8 cellular contexts compared by ENCODE assay signal in the genomic region with DNA sequence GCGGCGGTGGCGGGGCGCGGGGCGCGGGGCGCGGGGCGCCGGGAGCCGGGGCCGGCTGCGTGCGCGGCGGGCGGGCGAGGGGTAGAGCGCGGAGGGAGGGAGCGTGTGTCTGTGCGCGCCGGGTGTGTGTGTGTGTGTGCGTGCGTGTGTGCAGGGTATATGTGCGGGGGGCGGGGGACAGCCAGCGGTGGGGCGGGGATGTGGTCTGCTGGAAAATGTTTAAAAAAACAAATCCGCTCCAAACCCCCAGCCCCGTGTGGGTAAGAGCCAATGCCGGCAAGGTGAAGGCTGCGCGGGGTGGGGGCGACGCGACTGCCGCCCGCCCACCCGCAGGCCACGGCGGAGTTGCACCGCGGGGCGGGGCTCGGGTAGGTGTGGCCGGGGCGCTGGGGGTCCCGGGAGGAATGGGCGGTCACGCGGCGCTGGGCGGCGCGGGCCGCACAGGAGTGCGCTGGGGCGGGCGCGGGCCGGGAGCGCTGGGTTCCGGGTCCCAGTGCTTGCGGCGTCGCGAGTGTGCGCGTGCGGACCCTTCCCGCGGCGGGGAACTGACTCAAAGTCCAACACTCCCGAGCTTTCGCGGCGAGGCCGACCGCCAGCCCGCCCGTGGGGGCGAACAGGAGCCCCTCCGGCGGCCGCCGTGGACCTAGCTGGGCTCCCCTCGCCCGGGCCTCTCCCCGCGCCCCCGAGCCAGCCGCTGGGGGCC. TPM values are rescaled to one million over a fixed set of nuclear protein-coding genes. Genes with fewer than 3 reads are reported as not detected.
DNase-seq lines count a peak whose midpoint lies in the region; ATAC-seq and TF ChIP-seq lines count a peak whose summit lies in the region.

A gene (minus strand): TSS at position 132 of the 703 bp plus-strand sequence. CDS start 167 bp downstream, outside the sequence.

- no peaks in the 10 kb centered on the region for H3K36me3 Mint-ChIP-seq in activated naive CD8-positive, alpha-beta T cell treated with anti-CD3 and anti-CD28 coated beads, Interleukin-2, amount 50 U/mL, for 24 hours (ENCODE audit: low read depth)
- H3K36me3 Mint-ChIP-seq in activated T-helper 1 cell treated with anti-CD3 and anti-CD28 coated beads, Interleukin-12 subunit alpha, Interleukin-12 subunit beta, Interleukin-2, Interleukin-4 antibody, amounts not matched to agents 30 ng/mL and 10 ng/mL and 1 ng/mL, durations not matched to agents 14 hours and 24 hours and 36 hours (ENCODE audit: low read depth): peaks cover 3% of the 10 kb centered on the region

- no peak for ATAC-seq in activated naive CD8-positive, alpha-beta T cell treated with anti-CD3 and anti-CD28 coated beads, Interleukin-2, amount 50 U/mL, for 24 hours
- ATAC-seq in HG03432 (IDR thresholded peaks at IDR 0.05; ENCODE audit: unreplicated experiment): no peak

- 3% methylated on average over 74 of the region's 95 CpGs for WGBS in prostate gland

- no peaks in the 10 kb centered on the region for H3K4me1 Mint-ChIP-seq in activated naive CD8-positive, alpha-beta T cell treated with anti-CD3 and anti-CD28 coated beads, Interleukin-2, amount 50 U/mL, for 24 hours
- no peaks in the 10 kb centered on the region for H3K4me1 Mint-ChIP-seq in activated T-helper 1 cell treated with anti-CD3 and anti-CD28 coated beads, Interleukin-12 subunit alpha, Interleukin-12 subunit beta, Interleukin-2, Interleukin-4 antibody, amounts not matched to agents 30 ng/mL and 10 ng/mL and 1 ng/mL, durations not matched to agents 14 hours and 24 hours and 36 hours (ENCODE audit: low read depth)

- H3K27ac ChIP-seq in right atrium auricular region: peak within 1 kb of the TSS; percentile 85 to 89
- H3K27ac ChIP-seq in prostate gland: peak within 1 kb of the TSS; percentile 45 to 52

- H3K4me3 Mint-ChIP-seq in activated naive CD8-positive, alpha-beta T cell treated with anti-CD3 and anti-CD28 coated beads, Interleukin-2, amount 50 U/mL, for 24 hours: peak within 1 kb of the TSS; percentile 30
- no peak within 1 kb of the TSS for H3K4me3 Mint-ChIP-seq in activated T-helper 1 cell treated with anti-CD3 and anti-CD28 coated beads, Interleukin-12 subunit alpha, Interleukin-12 subunit beta, Interleukin-2, Interleukin-4 antibody, amounts not matched to agents 30 ng/mL and 10 ng/mL and 1 ng/mL, durations not matched to agents 14 hours and 24 hours and 36 hours

- H3K4me3 ChIP-seq in right atrium auricular region (peak within 1 kb of the TSS; percentile 52 to 62), prostate gland (peak within 1 kb of the TSS; percentile 27 to 32)

- no peak for TF ChIP-seq CTCF in right atrium auricular region (IDR thresholded peaks at IDR 0.05)
- TF ChIP-seq CTCF in prostate gland (IDR thresholded peaks at IDR 0.05): no peak

- no peak within 1 kb of the TSS for H3K27ac Mint-ChIP-seq in activated naive CD8-positive, alpha-beta T cell treated with anti-CD3 and anti-CD28 coated beads, Interleukin-2, amount 50 U/mL, for 24 hours
- no peak within 1 kb of the TSS for H3K27ac Mint-ChIP-seq in activated T-helper 1 cell treated with anti-CD3 and anti-CD28 coated beads, Interleukin-12 subunit alpha, Interleukin-12 subunit beta, Interleukin-2, Interleukin-4 antibody, amounts not matched to agents 30 ng/mL and 10 ng/mL and 1 ng/mL, durations not matched to agents 14 hours and 24 hours and 36 hours

- DNase-seq in D341Med (ENCODE audit: low spot score): peak; percentile 65
- no peak for DNase-seq in activated naive CD8-positive, alpha-beta T cell treated with anti-CD3 and anti-CD28 coated beads, Interleukin-2, amount 50 U/mL, for 24 hours
- no peak for DNase-seq in right atrium auricular region (ENCODE audit: low spot score)
- DNase-seq in prostate gland (ENCODE audit: low spot score): no peak
- DNase-seq in activated T-helper 1 cell treated with anti-CD3 and anti-CD28 coated beads, Interleukin-12 subunit alpha, Interleukin-12 subunit beta, Interleukin-2, Interleukin-4 antibody, amounts not matched to agents 30 ng/mL and 10 ng/mL and 1 ng/mL, durations not matched to agents 14 hours and 24 hours and 36 hours (ENCODE audit: low spot score): no peak
- no peak for DNase-seq in UCSD-AML1 (lab: John Stamatoyannopoulos, UW; ENCODE audit: unreplicated experiment)
- DNase-seq in stimulated activated CD4-positive, alpha-beta T cell treated with anti-CD3 and anti-CD28 coated beads, Interleukin-4, amount 100 ng/mL, for 1 hour: no peak

- no peaks in the 10 kb centered on the region for H3K27me3 ChIP-seq in right atrium auricular region
- peaks cover 3% of the 10 kb centered on the region for H3K27me3 ChIP-seq in prostate gland (replicated peaks; ENCODE audit: insufficient read depth)

- TF ChIP-seq POLR2A in prostate gland (IDR thresholded peaks at IDR 0.05): no peak

- H3K36me3 ChIP-seq in right atrium auricular region: no peaks in the 10 kb centered on the region
- no peaks in the 10 kb centered on the region for H3K36me3 ChIP-seq in prostate gland

- no peaks in the 10 kb centered on the region for H3K9me3 ChIP-seq in right atrium auricular region
- H3K9me3 ChIP-seq in prostate gland: no peaks in the 10 kb centered on the region

- intact Hi-C loops in prostate gland (cut with DNase I): no loop called here
- intact Hi-C loops in activated T-helper 1 cell treated with anti-CD3 and anti-CD28 coated beads, Interleukin-12 subunit alpha, Interleukin-12 subunit beta, Interleukin-2, Interleukin-4 antibody, amounts not matched to agents 30 ng/mL and 10 ng/mL and 1 ng/mL, durations not matched to agents 14 hours and 24 hours and 36 hours (cut with micrococcal nuclease): no loop called here

- H3K4me1 ChIP-seq in right atrium auricular region (peaks cover 0 to 78% of the 10 kb centered on the region in 2 donors), prostate gland (replicated peaks) (peaks cover 4% of the 10 kb centered on the region)

- no peaks in the 10 kb centered on the region for H3K9me3 Mint-ChIP-seq in activated naive CD8-positive, alpha-beta T cell treated with anti-CD3 and anti-CD28 coated beads, Interleukin-2, amount 50 U/mL, for 24 hours
- H3K9me3 Mint-ChIP-seq in activated T-helper 1 cell treated with anti-CD3 and anti-CD28 coated beads, Interleukin-12 subunit alpha, Interleukin-12 subunit beta, Interleukin-2, Interleukin-4 antibody, amounts not matched to agents 30 ng/mL and 10 ng/mL and 1 ng/mL, durations not matched to agents 14 hours and 24 hours and 36 hours: no peaks in the 10 kb centered on the region

- H3K27me3 Mint-ChIP-seq in activated naive CD8-positive, alpha-beta T cell treated with anti-CD3 and anti-CD28 coated beads, Interleukin-2, amount 50 U/mL, for 24 hours: peaks cover 25% of the 10 kb centered on the region
- peaks cover 43% of the 10 kb centered on the region for H3K27me3 Mint-ChIP-seq in activated T-helper 1 cell treated with anti-CD3 and anti-CD28 coated beads, Interleukin-12 subunit alpha, Interleukin-12 subunit beta, Interleukin-2, Interleukin-4 antibody, amounts not matched to agents 30 ng/mL and 10 ng/mL and 1 ng/mL, durations not matched to agents 14 hours and 24 hours and 36 hours (ENCODE audit: insufficient read depth)

RNA-seq across cellular contexts. Expression of the gene that starts here (rescaled TPM):
- total RNA-seq in right atrium auricular region: 10 to 100 TPM; 23.0 to 48.7 TPM
- total RNA-seq in prostate gland: 10 to 100 TPM in 1 of 2 donors, 1 to 10 TPM in 1; 7.0 to 13.8 TPM
- total RNA-seq in activated T-helper 1 cell treated with anti-CD3 and anti-CD28 coated beads, Interleukin-12 subunit alpha, Interleukin-12 subunit beta, Interleukin-2, Interleukin-4 antibody, amounts not matched to agents 30 ng/mL and 10 ng/mL and 1 ng/mL, durations not matched to agents 14 hours and 24 hours and 36 hours: not detected in 2 replicates
